In the genomic region with DNA sequence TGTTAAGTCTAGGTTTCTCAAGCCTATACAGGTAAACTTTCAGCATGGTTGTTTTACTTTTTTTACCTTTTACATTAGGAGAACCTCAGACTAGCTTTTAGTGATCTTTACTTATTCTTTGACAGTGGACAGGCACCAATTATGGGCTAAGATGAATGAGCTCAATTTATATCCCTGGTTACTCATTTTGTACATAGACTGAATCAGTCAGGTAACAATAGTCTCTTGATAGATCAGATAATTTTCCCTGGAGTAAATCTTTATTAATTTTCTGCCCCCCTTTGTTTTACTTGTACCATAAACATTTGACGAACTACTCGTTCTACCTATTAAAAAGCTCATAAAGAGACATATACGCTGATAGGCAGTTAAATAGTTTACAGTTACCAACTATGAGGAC, we compare ENCODE assay signal across 28 cellular contexts. TPM values are rescaled to one million over a fixed set of nuclear protein-coding genes. Genes with fewer than 3 reads are reported as not detected.
"Had no signal": no experiment of that assay in that cellular context is flagged by ENCODE, and none has a peak within 500 bp of the region (broad histone marks: within the 10 kb centered on the region; RNA-seq: fewer than 3 reads in every experiment).

No MANE protein-coding gene starts in this region.

- H3K4me1 Mint-ChIP-seq: activated B cell treated with CpG ODN at 0.5 μM for 24 hours; activated naive CD8-positive, alpha-beta T cell treated with anti-CD3 and anti-CD28 coated beads for 36 hours; activated T-helper 17 cell treated with anti-CD3 and anti-CD28 coated beads, Interleukin-2, amount 50 U/mL, for 72 hours had no signal

- H3K4me3 ChIP-seq: breast epithelium, Peyer's patch had no signal

- H3K27ac ChIP-seq: breast epithelium, Peyer's patch, RWPE1 had no signal

- H3K27me3 ChIP-seq: breast epithelium, Peyer's patch had no signal

- H3K36me3 ChIP-seq: breast epithelium had no signal

- H3K9me3 Mint-ChIP-seq: activated B cell treated with CpG ODN at 0.5 μM for 24 hours; activated CD4-positive, alpha-beta T cell treated with anti-CD3 and anti-CD28 coated beads, Interleukin-2, amount 10 ng/mL, durations not matched to agents 24 days and 14 days; activated naive CD4-positive, alpha-beta T cell treated with anti-CD3 and anti-CD28 coated beads for 36 hours; activated naive CD8-positive, alpha-beta T cell treated with anti-CD3 and anti-CD28 coated beads for 36 hours; activated T-cell treated with anti-CD3 and anti-CD28 coated beads, Interleukin-2, amount 50 U/mL, for 4 hours; activated T-helper 17 cell treated with anti-CD3 and anti-CD28 coated beads, Interleukin-2, amount 50 U/mL, for 72 hours had no signal

- H3K4me3 Mint-ChIP-seq: activated B cell treated with CpG ODN at 0.5 μM for 24 hours; activated CD4-positive, alpha-beta T cell treated with anti-CD3 and anti-CD28 coated beads, Interleukin-2, amount 10 ng/mL, durations not matched to agents 24 days and 14 days; activated naive CD4-positive, alpha-beta T cell treated with anti-CD3 and anti-CD28 coated beads for 36 hours; activated naive CD8-positive, alpha-beta T cell treated with anti-CD3 and anti-CD28 coated beads for 36 hours; activated T-cell treated with anti-CD3 and anti-CD28 coated beads, Interleukin-2, amount 50 U/mL, for 4 hours; activated T-helper 17 cell treated with anti-CD3 and anti-CD28 coated beads, Interleukin-2, amount 50 U/mL, for 72 hours; T-helper 17 cell had no signal

- H3K27ac Mint-ChIP-seq: activated B cell treated with CpG ODN at 0.5 μM for 24 hours; activated CD4-positive, alpha-beta T cell treated with anti-CD3 and anti-CD28 coated beads, Interleukin-2, amount 10 ng/mL, durations not matched to agents 24 days and 14 days; activated naive CD4-positive, alpha-beta T cell treated with anti-CD3 and anti-CD28 coated beads for 36 hours; activated naive CD8-positive, alpha-beta T cell treated with anti-CD3 and anti-CD28 coated beads for 36 hours; activated T-helper 17 cell treated with anti-CD3 and anti-CD28 coated beads, Interleukin-2, amount 50 U/mL, for 72 hours; T-helper 17 cell had no signal

- DNase-seq: activated B cell treated with CpG ODN at 0.5 μM for 24 hours; activated CD4-positive, alpha-beta T cell treated with anti-CD3 and anti-CD28 coated beads for 1 hour; activated CD4-positive, alpha-beta T cell treated with anti-CD3 and anti-CD28 coated beads, Interleukin-2, amount 10 ng/mL, durations not matched to agents 24 days and 14 days; activated CD4-positive, alpha-beta T cell treated with anti-CD3 and anti-CD28 coated beads, Interleukin-2, amount 50 U/mL, for 48 hours; activated gamma-delta T cell; activated naive CD4-positive, alpha-beta T cell treated with anti-CD3 and anti-CD28 coated beads for 36 hours; activated naive CD8-positive, alpha-beta T cell treated with anti-CD3 and anti-CD28 coated beads for 36 hours; activated T-cell treated with anti-CD3 and anti-CD28 coated beads, Interleukin-2, amount 50 U/mL, for 4 hours; caudate nucleus; Kasumi-1; KBM-7; NCI-H1048; NCI-H1694; NCI-H2029; NCI-H2107; NCI-H2171 treated with DMSO at 0.1 percent for 48 hours; NCI-H226; NCI-H510A; NCI-H526 treated with DMSO at 0.1 percent for 48 hours; NK-92 treated with Interleukin-12 subunit alpha and Interleukin-12 subunit beta, amount 100 ng/mL, for 24 hours; OCI-M1; Peyer's patch; Right ventricle myocardium superior; T-helper 17 cell; T-helper 9 cell had no signal

- ATAC-seq: activated T-cell treated with anti-CD3 and anti-CD28 coated beads, Interleukin-2, amount 50 U/mL, for 4 hours; activated T-helper 17 cell treated with anti-CD3 and anti-CD28 coated beads, Interleukin-2, amount 50 U/mL, for 72 hours; T-helper 17 cell had no signal

- H3K27me3 Mint-ChIP-seq: activated B cell treated with CpG ODN at 0.5 μM for 24 hours; activated CD4-positive, alpha-beta T cell treated with anti-CD3 and anti-CD28 coated beads, Interleukin-2, amount 10 ng/mL, durations not matched to agents 24 days and 14 days; activated naive CD8-positive, alpha-beta T cell treated with anti-CD3 and anti-CD28 coated beads for 36 hours; activated T-helper 17 cell treated with anti-CD3 and anti-CD28 coated beads, Interleukin-2, amount 50 U/mL, for 72 hours; T-helper 17 cell had no signal

- H3K4me1 ChIP-seq: breast epithelium, Peyer's patch had no signal

- H3K9me3 ChIP-seq: breast epithelium, Peyer's patch had no signal

RNA-seq across cellular contexts. Expression of a gene that starts 25.8 kb away (rescaled TPM):
- total RNA-seq: Peyer's patch, T-helper 17 cell had no signal
